2 cellular contexts compared by ENCODE assay signal in genomic region chr15:91946914-91947313, GRCh38.
A peak's percentile ranks its signal among the peaks of the same experiment; 100 is the strongest.
TF ChIP-seq lines count a peak whose summit lies in the region.

No MANE protein-coding gene starts in this region.

TF ChIP-seq in HCT116, 20 proteins besides CTCF, POLR2A, EP300 and RAD21:
- no peak for TF ChIP-seq ELF1 (IDR thresholded peaks at IDR 0.05; ENCODE audit: borderline replicate concordance, low read depth)
- no peak for TF ChIP-seq YY1 (IDR thresholded peaks at IDR 0.05; ENCODE audit: extremely low read depth, insufficient replicate concordance, low read depth, low read length)
- TF ChIP-seq SP1 (IDR thresholded peaks at IDR 0.05; ENCODE audit: low read depth) = no peak
- TF ChIP-seq ZNF274 (IDR thresholded peaks at IDR 0.05; ENCODE audit: low read depth, low read length) = no peak
- TF ChIP-seq EZH2phosphoT487 (IDR thresholded peaks at IDR 0.05; ENCODE audit: borderline replicate concordance) = no peak
- TF ChIP-seq SRF (IDR thresholded peaks at IDR 0.05; ENCODE audit: low read depth) = no peak
- TF ChIP-seq EZH2 (IDR thresholded peaks at IDR 0.05) = no peak
- TF ChIP-seq ATF3 (IDR thresholded peaks at IDR 0.05) = no peak
- TF ChIP-seq MAX (IDR thresholded peaks at IDR 0.05) = no peak
- no peak for TF ChIP-seq POLR2AphosphoS5 (IDR thresholded peaks at IDR 0.05; ENCODE audit: low read depth, low read length)
- TF ChIP-seq CBX3 (IDR thresholded peaks at IDR 0.05; ENCODE audit: low read depth) = no peak
- no peak for TF ChIP-seq ZFX (IDR thresholded peaks at IDR 0.05)
TF ChIP-seq in HCT116: peak in this region for 0.

TF ChIP-seq in K562, 482 proteins besides CTCF, POLR2A, EP300 and RAD21:
- no peak for TF ChIP-seq NR2C2 (CRISPR knock-in tag; IDR thresholded peaks at IDR 0.05)
- TF ChIP-seq NR2C2 (tag; IDR thresholded peaks at IDR 0.05) = 0 out of 2 replicates have a peak, but pooled peaks have one; percentile 4
- TF ChIP-seq DEAF1 (CRISPR knock-in tag; IDR thresholded peaks at IDR 0.05) = peak; percentile 34; the same call in 1 of the 2 replicates
- no peak for TF ChIP-seq ZNF512 (tag; IDR thresholded peaks at IDR 0.05)
